Comparison of ENCODE assay signal across 9 cellular contexts in genomic region chr3:13896473-13897154, GRCh38. TPM values are rescaled to one million over a fixed set of nuclear protein-coding genes. Genes with fewer than 3 reads are reported as not detected.
DNase-seq lines count a peak whose midpoint lies in the region; ATAC-seq, FAIRE-seq and TF ChIP-seq lines count a peak whose summit lies in the region.
"Had no signal": no experiment of that assay in that cellular context is flagged by ENCODE, and none has a peak within 500 bp of the region (broad histone marks: within the 10 kb centered on the region; RNA-seq: fewer than 3 reads in every experiment).

No MANE protein-coding gene starts in this region.

- no peak overlapping the region for H3K23ac ChIP-seq in H1 (ENCODE audit: insufficient read length)

- no peaks in the 10 kb centered on the region for H3K79me1 ChIP-seq in H1 (ENCODE audit: low read depth, low read length)

- peaks cover 8% of the 10 kb centered on the region; the same call in 1 of the 2 replicates for H3K23me2 ChIP-seq in H1 (ENCODE audit: low read depth, low read length)

- H3K27me3 ChIP-seq in CD4-positive, alpha-beta T cell (ENCODE audit: control insufficient read depth, insufficient read depth, low read length) = no peaks in the 10 kb centered on the region
- H3K27me3 ChIP-seq in H1 (replicated peaks in 1 of 4; ENCODE audit: control insufficient read depth in 3 of 4, extremely low read depth in 1 of 4, insufficient read depth in 3 of 4, low read length in 3 of 4) = peaks cover 8 to 24% (median 20%) of the 10 kb centered on the region in 4 experiments

- peaks cover 31% of the 10 kb centered on the region for H3K4me1 Mint-ChIP-seq in CD4-positive, alpha-beta T cell (ENCODE audit: low read depth)
- peaks cover 11% of the 10 kb centered on the region for H3K4me1 Mint-ChIP-seq in mesothelial cell of epicardium

- H3K56ac ChIP-seq in H1 (replicated peaks; ENCODE audit: insufficient read length, low read depth, low read length) = no peak overlapping the region

- no peak for TF ChIP-seq POLR2A in H1 (IDR thresholded peaks at IDR 0.05; ENCODE audit: control extremely low read depth in 1 of 2, low read depth in 2 of 2, low read length in 2 of 2)

- H2BK15ac ChIP-seq in H1 (ENCODE audit: low read length) = no peak overlapping the region

- FAIRE-seq in H1 (lab: Jason Lieb, UNC) = peak; percentile 52

- peaks cover 46% of the 10 kb centered on the region for H3K36me3 Mint-ChIP-seq in CD4-positive, alpha-beta T cell (ENCODE audit: low read depth)
- H3K36me3 Mint-ChIP-seq in mesothelial cell of epicardium = no peaks in the 10 kb centered on the region

- H3K36me3 ChIP-seq in H1 (ENCODE audit: control insufficient read depth in 2 of 4, insufficient read depth in 4 of 4, low read length in 3 of 4) = no peaks in the 10 kb centered on the region

- H3K14ac ChIP-seq in H1 (ENCODE audit: insufficient read length) = no peak overlapping the region

- no peak overlapping the region for H4K91ac ChIP-seq in H1 (replicated peaks; ENCODE audit: insufficient read length, low read length)

- peak; percentile 33 to 58 (median 40) for DNase-seq in CD4-positive, alpha-beta T cell
- DNase-seq in NCI-H2029 treated with DMSO at 0.1 percent for 48 hours (lab: John Stamatoyannopoulos, UW) = peak; percentile 84
- peak; percentile 37 for DNase-seq in activated CD4-positive, alpha-beta T cell treated with anti-CD3 and anti-CD28 coated beads for 1 hour
- DNase-seq in H1 (ENCODE audit: low read depth in 1 of 2, low spot score in 2 of 2) = peak in 1 of 2 experiments; percentile 55
- DNase-seq in mesothelial cell of epicardium (ENCODE audit: low spot score in 2 of 2, unreplicated experiment in 2 of 2) = no peak
- peak; percentile 21 for DNase-seq in stromal cell of bone marrow (ENCODE audit: low read depth)

- TF ChIP-seq CTCF in CD4-positive, alpha-beta T cell (IDR thresholded peaks at IDR 0.05) = peak; percentile 88
- peak; percentile 25 to 88 (median 80) for TF ChIP-seq CTCF in H1 (IDR thresholded peaks at IDR 0.05; ENCODE audit: control extremely low read depth in 1 of 3, insufficient read depth in 1 of 3, low read depth in 1 of 3, low read length in 3 of 3)
- peak; percentile 52 for TF ChIP-seq CTCF in mesothelial cell of epicardium (IDR thresholded peaks at IDR 0.05; ENCODE audit: unreplicated experiment)

- H3K4me3 ChIP-seq in H1 (ENCODE audit: extremely low read depth in 1 of 4, insufficient read depth in 2 of 4, low read depth in 3 of 4, low read length in 4 of 4) = peak overlapping the region in 1 of 4 experiments; percentile 79; a peak in 2 of 8 replicates

- no peak overlapping the region for H3K27ac ChIP-seq in CD4-positive, alpha-beta T cell (ENCODE audit: low read depth, low read length)
- no peak overlapping the region for H3K27ac ChIP-seq in H1 (ENCODE audit: low read depth, low read length)

- peaks cover 0 to 13% (median 8%) of the 10 kb centered on the region in 4 experiments; a peak in 4 of 7 replicates for H3K4me1 ChIP-seq in H1 (replicated peaks in 1 of 4; ENCODE audit: control insufficient read depth in 3 of 4, insufficient read depth in 4 of 4, low read length in 3 of 4)

- CTCF ChIA-PET in CD4-positive, alpha-beta T cell (lab: Charles Lee) = interaction anchor here (0.6 to 3.0 kb wide), 26 partner anchors 9 to 1024 kb away, joined by 3 to 26 read pairs (median 4); partner anchors contain the start of genes CCDC174, CHCHD4, LSM3 and SLC6A6
- CTCF ChIA-PET in H1 (lab: Charles Lee; ENCODE audit: partially characterized antibody) = interaction anchor here (0.6 to 6.1 kb wide), 39 partner anchors 8 to 608 kb away, joined by 3 to 123 read pairs (median 4); partner anchors contain the start of genes CHCHD4, TMEM43 and XPC

- no peak overlapping the region for H4K8ac ChIP-seq in H1 (ENCODE audit: extremely low read depth, insufficient read depth, low read length)

- no peak for TF ChIP-seq EP300 in H1 (IDR thresholded peaks at IDR 0.05; ENCODE audit: borderline replicate concordance in 1 of 2, low read depth in 2 of 2, low read length in 2 of 2)

- H2BK5ac ChIP-seq in H1 (ENCODE audit: low read depth, low read length) = no peak overlapping the region

- no peak overlapping the region for H2BK12ac ChIP-seq in H1 (ENCODE audit: low read depth, low read length)

- H3K4me3 Mint-ChIP-seq in CD4-positive, alpha-beta T cell = peak overlapping the region; percentile 83
- H3K4me3 Mint-ChIP-seq in mesothelial cell of epicardium = peak overlapping the region; percentile 86

- H2BK20ac ChIP-seq in H1 (ENCODE audit: low read length) = no peak overlapping the region

- no peak overlapping the region for H2BK120ac ChIP-seq in H1 (replicated peaks; ENCODE audit: low read depth, low read length)

- intact Hi-C loops in CD4-positive, alpha-beta T cell (cut with DNase I, micrococcal nuclease) = loop anchor here (1.0 to 10.0 kb wide), 13 partner anchors 226 to 1198 kb away; partner anchors contain the start of genes CHCHD4 (in 2 of the 2), SLC6A6 (in 2 of the 2), LSM3 (in 1 of the 2) and RBSN (in 1 of the 2)

- WGBS in H1 (ENCODE audit: extremely low coverage in 1 of 2, insufficient coverage in 1 of 2, insufficient read length in 1 of 2, insufficient replicate concordance in 2 of 2, low coverage in 1 of 2, low lambda C conversion rate in 2 of 2, missing lambda C conversion rate in 1 of 2), 2 experiments = 35% methylated on average over 12 of the region's 12 CpGs; no CpG with 5 or more reads in 1 of the 2 experiments

- no peak overlapping the region for H3K4ac ChIP-seq in H1 (replicated peaks; ENCODE audit: insufficient read length, low read depth, low read length)

- no peak overlapping the region for H2AFZ ChIP-seq in H1 (ENCODE audit: low read length)

- peaks cover 10% of the 10 kb centered on the region for H3K9me3 Mint-ChIP-seq in CD4-positive, alpha-beta T cell
- H3K9me3 Mint-ChIP-seq in mesothelial cell of epicardium = peaks cover 16% of the 10 kb centered on the region

- ATAC-seq in CD4-positive, alpha-beta T cell (ENCODE audit: poor library complexity) = peak; percentile 49
- peak; percentile 53 for ATAC-seq in GM21723 (IDR thresholded peaks at IDR 0.05; ENCODE audit: unreplicated experiment)
- ATAC-seq in GM21367 (IDR thresholded peaks at IDR 0.05; ENCODE audit: unreplicated experiment) = no peak

- peaks cover 0 to 2% of the 10 kb centered on the region in 2 experiments for H4K20me1 ChIP-seq in H1 (replicated peaks in 1 of 2; ENCODE audit: control insufficient read depth in 1 of 2, insufficient read depth in 2 of 2, low read length in 2 of 2)

- no peak overlapping the region for H2AK5ac ChIP-seq in H1 (ENCODE audit: low read depth, low read length)

- no peak overlapping the region for H3K9ac ChIP-seq in H1 (replicated peaks in 1 of 4; ENCODE audit: extremely low read depth in 1 of 4, low read depth in 3 of 4, low read length in 3 of 4)

- peak; percentile 97 to 99 for TF ChIP-seq RAD21 in H1 (IDR thresholded peaks at IDR 0.05 in 1 of 2, conservative IDR thresholded peaks at IDR 0.05 in 1 of 2; ENCODE audit: low read depth in 2 of 2, low read length in 2 of 2)

- H3K9me3 ChIP-seq in CD4-positive, alpha-beta T cell (ENCODE audit: control insufficient read depth, low read length) = peaks cover 25% of the 10 kb centered on the region
- H3K9me3 ChIP-seq in H1 (ENCODE audit: insufficient read depth in 2 of 2, low read depth in 1 of 2, low read length in 1 of 2) = peaks cover 9 to 18% of the 10 kb centered on the region in 2 experiments; a peak in 2 of 4 replicates

- H3K18ac ChIP-seq in H1 (ENCODE audit: extremely low read depth, low read length) = no peak overlapping the region

- H3K27ac Mint-ChIP-seq in CD4-positive, alpha-beta T cell = peak overlapping the region; percentile 37
- no peak overlapping the region for H3K27ac Mint-ChIP-seq in mesothelial cell of epicardium

- no peaks in the 10 kb centered on the region for H3K79me2 ChIP-seq in H1 (ENCODE audit: control insufficient read depth in 1 of 2, insufficient read depth in 2 of 2, low read length in 2 of 2)

- no peak overlapping the region for H4K5ac ChIP-seq in H1 (ENCODE audit: insufficient read length, low read depth, low read length)

- peak overlapping the region; percentile 77 to 93; a peak in 3 of 4 replicates for H3K4me2 ChIP-seq in H1 (ENCODE audit: insufficient read depth in 1 of 2, low read depth in 2 of 2, low read length in 2 of 2)

- POLR2A ChIA-PET in CD4-positive, alpha-beta T cell (lab: Charles Lee) = interaction anchor here (0.8 to 3.3 kb wide), 12 partner anchors 11 to 755 kb away, joined by 3 to 29 read pairs (median 6); partner anchors contain the start of genes CCDC174, CHCHD4, HDAC11 and LSM3
- POLR2A ChIA-PET in H1 (lab: Charles Lee; ENCODE audit: partially characterized antibody) = interaction anchor here (1.1 to 4.9 kb wide), 5 partner anchors 218 to 282 kb away, joined by 3 to 46 read pairs (median 4); partner anchors contain the start of genes CHCHD4, LSM3, TMEM43 and XPC

- H3K27me3 Mint-ChIP-seq in CD4-positive, alpha-beta T cell = no peaks in the 10 kb centered on the region
- peaks cover 22% of the 10 kb centered on the region for H3K27me3 Mint-ChIP-seq in mesothelial cell of epicardium (ENCODE audit: low read depth)

TF ChIP-seq in H1, 55 proteins besides CTCF, POLR2A, EP300 and RAD21:
- TF ChIP-seq NRF1 (IDR thresholded peaks at IDR 0.05; ENCODE audit: low read depth, low read length) (no peak), YY1 (IDR thresholded peaks at IDR 0.05; ENCODE audit: low read depth, low read length) (peak; percentile 93), TCF12 (IDR thresholded peaks at IDR 0.05; ENCODE audit: low read depth, low read length) (0 out of 2 replicates have a peak, but pooled peaks have one; percentile 36), TEAD4 (IDR thresholded peaks at IDR 0.05; ENCODE audit: low read depth, low read length) (0 out of 2 replicates have a peak, but pooled peaks have one; percentile 35)

RNA-seq across cellular contexts. Expression of gene WNT7A, which starts 16.7 kb away (rescaled TPM):
- total RNA-seq in CD4-positive, alpha-beta T cell = 10 to 100 TPM; 22.4 to 24.7 TPM
- total RNA-seq in H1 (2021; fragmentation: NEBNext Ultra II Directional; extraction: Animal tissue kit (Norgen Biotek cat#: 25700)) = not detected in 2 replicates
- polyA plus RNA-seq in H1 (2011; rRNA removed) = 0.02 and 0.11 TPM in 2 replicates
- 0.04 TPM for polyA plus RNA-seq in H1 (2011; cell fraction: cytosol; rRNA removed)
- polyA plus RNA-seq in H1 (2011; cell fraction: nucleus; rRNA removed) = 0.10 TPM
- polyA plus RNA-seq in H1 (2012, experiment 1 of 2) = not detected in 4 replicates
- polyA plus RNA-seq in H1 (2012, experiment 2 of 2) = not detected
- polyA plus RNA-seq in H1 (2013, experiment 1 of 2) = 0.02 TPM
- polyA plus RNA-seq in H1 (2013, experiment 2 of 2) = 0.04 TPM
- polyA minus RNA-seq in H1 (2011; rRNA and poly(A)+ RNA removed) = 0.06 TPM in 1 of 2 replicates, not detected in the other
- polyA minus RNA-seq in H1 (2011; cell fraction: cytosol; rRNA and poly(A)+ RNA removed) = not detected
- not detected for polyA minus RNA-seq in H1 (2011; cell fraction: nucleus; rRNA and poly(A)+ RNA removed)
- 0.89 to 1.0 TPM (median 0.99 TPM) in 3 replicates for total RNA-seq in mesothelial cell of epicardium
- total RNA-seq: T-helper 2 cell treated with Interferon-gamma antibody and Interleukin-4, amounts not matched to agents 100 ng/mL and 5 ng/mL, for 36 hours had no signal

Comparison
In these comparisons a context has a peak if more than half of its experiments do, and no peak if none do; other contexts are left out.
1. DNase-seq: peak in CD4-positive, alpha-beta T cell (10 of 10), NCI-H2029 treated with DMSO at 0.1 percent for 48 hours (single experiment), activated CD4-positive, alpha-beta T cell treated with anti-CD3 and anti-CD28 coated beads for 1 hour (single experiment) and stromal cell of bone marrow (single experiment); none in mesothelial cell of epicardium (0 of 2).
2. RNA of gene WNT7A, which starts 16.7 kb away (total RNA-seq): 22.4 to 24.7 TPM in CD4-positive, alpha-beta T cell; 0.89 to 1.0 TPM in mesothelial cell of epicardium and not detected in H1; every median in the first group is over 10 times any median in the second.
3. Peak in every context shown above with its lines, with median percentiles within 50 percentile points of each other: CTCF ChIP-seq.